In the genomic region with DNA sequence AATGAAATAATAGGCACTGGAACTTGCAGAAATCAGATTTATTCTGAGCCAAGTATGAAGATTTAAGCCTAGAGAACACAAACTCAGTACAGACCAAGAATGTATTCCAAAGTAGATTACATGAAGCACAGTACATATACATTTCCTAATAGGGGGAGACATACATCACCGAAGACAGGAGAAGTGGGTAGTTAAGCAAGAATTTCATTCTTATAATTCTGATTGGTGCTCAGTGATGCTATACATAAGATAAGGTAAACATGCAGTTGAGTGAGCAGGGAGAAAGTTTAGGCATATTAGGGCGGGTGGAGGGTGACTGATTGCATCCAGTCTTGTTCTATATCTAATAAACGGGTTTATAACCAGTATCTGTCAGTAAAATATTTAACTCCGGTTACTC, we compare ENCODE assay signal across 27 cellular contexts.
"Had no signal": no experiment of that assay in that cellular context is flagged by ENCODE, and none has a peak within 500 bp of the region (broad histone marks: within the 10 kb centered on the region; RNA-seq: fewer than 3 reads in every experiment).

No MANE protein-coding gene starts in this region.

- H3K4me3 ChIP-seq: adrenal gland, MG63, SJCRH30, SK-N-MC had no signal

- H3K36me3 ChIP-seq: adrenal gland, MG63, SJCRH30 had no signal

- H3K4me1 ChIP-seq: adrenal gland, SJCRH30 had no signal

- H3K27me3 ChIP-seq: adrenal gland, MG63, SJCRH30 had no signal

- H3K9me3 ChIP-seq: adrenal gland, MG63, SJCRH30 had no signal

- ATAC-seq: activated CD8-positive, alpha-beta T cell treated with anti-CD3 and anti-CD28 coated beads for 36 hours; activated naive CD4-positive, alpha-beta T cell treated with anti-CD3 and anti-CD28 coated beads, Interleukin-2, amount 50 U/mL, for 72 hours; Panc1 had no signal

- DNase-seq: activated CD4-positive, alpha-beta T cell treated with anti-CD3 and anti-CD28 coated beads, Interleukin-2, amount 10 ng/mL, durations not matched to agents 24 days and 14 days; activated CD4-positive, alpha-beta T cell treated with anti-CD3 and anti-CD28 coated beads, Interleukin-2, amount 50 U/mL, for 4 hours; activated CD8-positive, alpha-beta T cell treated with anti-CD3 and anti-CD28 coated beads for 36 hours; activated gamma-delta T cell treated with Interleukin-2 at 50 U/mL for 16 hours; activated naive CD4-positive, alpha-beta T cell treated with anti-CD3 and anti-CD28 coated beads for 36 hours; activated T-cell treated with anti-CD3 and anti-CD28 coated beads, Interleukin-2, amount 50 U/mL, for 1 hour; adrenal gland; anterior cingulate cortex; caudate nucleus; cerebellar nuclear complex; MG63; NCI-H1048; NCI-H1105 treated with DMSO at 0.1 percent for 48 hours; NCI-H1436; NCI-H2029; NCI-H2107; NCI-H2171; NCI-H2227 treated with DMSO at 0.1 percent for 48 hours; NCI-H446; NCI-H510A treated with DMSO at 0.1 percent for 48 hours; NCI-H526 treated with DMSO at 0.1 percent for 48 hours; NCI-H774; SHP77; SJCRH30 had no signal

- H3K27ac ChIP-seq: adrenal gland, SJCRH30, SK-N-MC had no signal
